ENCODE assay signal across 18 cellular contexts in the genomic region with DNA sequence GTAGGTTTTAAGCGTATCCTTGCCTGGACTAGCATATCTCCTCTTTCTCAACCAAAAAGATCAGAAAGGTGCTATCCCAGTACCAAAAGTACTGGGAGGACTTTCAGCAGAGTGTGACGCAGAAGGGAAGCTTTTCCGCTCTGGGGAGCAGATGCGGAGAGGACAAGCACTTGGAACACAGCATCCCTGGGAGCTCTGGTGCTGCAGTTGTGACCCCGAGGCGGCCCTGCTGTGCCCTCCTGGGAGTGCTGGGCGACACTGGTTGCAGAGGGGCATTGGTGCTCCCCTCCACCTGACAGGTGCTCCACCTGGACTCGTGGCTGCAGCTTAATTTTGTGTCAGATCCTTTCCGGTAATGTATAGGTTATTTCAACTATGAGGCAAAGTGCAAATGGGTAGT.
"Had no signal": no experiment of that assay in that cellular context is flagged by ENCODE, and none has a peak within 500 bp of the region (broad histone marks: within the 10 kb centered on the region; RNA-seq: fewer than 3 reads in every experiment).

No MANE protein-coding gene starts in this region.

- H3K27ac Mint-ChIP-seq: activated CD4-positive, alpha-beta T cell treated with anti-CD3 and anti-CD28 coated beads, Interleukin-2, amount 10 ng/mL, durations not matched to agents 7 days and 5 days; activated naive CD8-positive, alpha-beta T cell treated with anti-CD3 and anti-CD28 coated beads, Interleukin-2, amount 50 U/mL, for 24 hours; stimulated activated naive CD8-positive, alpha-beta T cell treated with anti-CD3 and anti-CD28 coated beads, Interleukin-15, amount 100 ng/mL, for 72 hours; T-helper 2 cell treated with Interferon-gamma antibody and Interleukin-4, amounts not matched to agents 5 μg/mL and 100 μg/mL, for 36 hours had no signal

- FAIRE-seq: frontal cortex, urothelium cell line had no signal

- H3K4me3 Mint-ChIP-seq: activated CD4-positive, alpha-beta T cell treated with anti-CD3 and anti-CD28 coated beads, Interleukin-2, amount 10 ng/mL, durations not matched to agents 7 days and 5 days; activated naive CD8-positive, alpha-beta T cell treated with anti-CD3 and anti-CD28 coated beads, Interleukin-2, amount 50 U/mL, for 24 hours; stimulated activated naive CD8-positive, alpha-beta T cell treated with anti-CD3 and anti-CD28 coated beads, Interleukin-15, amount 100 ng/mL, for 72 hours; T-helper 2 cell treated with Interferon-gamma antibody and Interleukin-4, amounts not matched to agents 5 μg/mL and 100 μg/mL, for 36 hours had no signal

- H2AFZ ChIP-seq: parathyroid adenoma had no signal

- H3K27ac ChIP-seq: epithelial cell of prostate, neutrophil, parathyroid adenoma, skin epidermis, thoracic aorta had no signal

- H3K9me3 ChIP-seq: heart left ventricle, neutrophil, thoracic aorta had no signal

- H3K27me3 Mint-ChIP-seq: activated CD4-positive, alpha-beta T cell treated with anti-CD3 and anti-CD28 coated beads, Interleukin-2, amount 10 ng/mL, durations not matched to agents 7 days and 5 days; activated naive CD8-positive, alpha-beta T cell treated with anti-CD3 and anti-CD28 coated beads, Interleukin-2, amount 50 U/mL, for 24 hours; naive thymus-derived CD8-positive, alpha-beta T cell; stimulated activated naive CD8-positive, alpha-beta T cell treated with anti-CD3 and anti-CD28 coated beads, Interleukin-15, amount 100 ng/mL, for 72 hours had no signal

- H3K36me3 ChIP-seq: neutrophil had no signal

- DNase-seq: activated CD4-positive, alpha-beta T cell treated with anti-CD3 and anti-CD28 coated beads, Interleukin-2, amount 10 ng/mL, durations not matched to agents 7 days and 5 days; activated CD8-positive, alpha-beta memory T cell treated with anti-CD3 and anti-CD28 coated beads for 24 hours; activated naive CD8-positive, alpha-beta T cell treated with anti-CD3 and anti-CD28 coated beads, Interleukin-2, amount 50 U/mL, for 24 hours; heart left ventricle; mammary epithelial cell; naive thymus-derived CD8-positive, alpha-beta T cell; retina; stimulated activated CD4-positive, alpha-beta T cell treated with anti-CD3 and anti-CD28 coated beads, Interleukin-4, amount 100 ng/mL, for 4 hours; stimulated activated CD8-positive, alpha-beta memory T cell treated with anti-CD3 and anti-CD28 coated beads, Interleukin-4, amount 100 ng/mL, for 48 hours; stimulated activated naive CD8-positive, alpha-beta T cell treated with anti-CD3 and anti-CD28 coated beads, Interleukin-15, amount 100 ng/mL, for 72 hours had no signal

- H3K27me3 ChIP-seq: heart left ventricle had no signal

- H3K9ac ChIP-seq: parathyroid adenoma had no signal

- H3K4me3 ChIP-seq: heart left ventricle, skin epidermis, thoracic aorta had no signal

- ATAC-seq: activated naive CD8-positive, alpha-beta T cell treated with anti-CD3 and anti-CD28 coated beads, Interleukin-2, amount 50 U/mL, for 24 hours; heart left ventricle; naive thymus-derived CD8-positive, alpha-beta T cell; stimulated activated naive CD8-positive, alpha-beta T cell treated with anti-CD3 and anti-CD28 coated beads, Interleukin-15, amount 100 ng/mL, for 72 hours had no signal

- H3K9me3 Mint-ChIP-seq: T-helper 2 cell treated with Interferon-gamma antibody and Interleukin-4, amounts not matched to agents 5 μg/mL and 100 μg/mL, for 36 hours had no signal
